In genomic region chr9:91515074-91515687, GRCh38 we compare ENCODE assay signal across 1 cellular context.
TF ChIP-seq lines count a peak whose summit lies in the region.

No MANE protein-coding gene starts in this region.

TF ChIP-seq in K562, 482 proteins besides CTCF, POLR2A, EP300 and RAD21 (continued from another document):
- no peak for TF ChIP-seq TFE3 (CRISPR knock-in tag; IDR thresholded peaks at IDR 0.05)
